ENCODE assay signal across 1 cellular context in genomic region chr4:166726832-166727231, GRCh38.
TF ChIP-seq lines count a peak whose summit lies in the region.

No MANE protein-coding gene starts in this region.

TF ChIP-seq in WTC11, 78 proteins besides CTCF, POLR2A, EP300 and RAD21 (continued from another document):
- TF ChIP-seq ZNF281 (CRISPR knock-in tag; IDR thresholded peaks at IDR 0.05) (no peak), PRRX2 (CRISPR knock-in tag; IDR thresholded peaks at IDR 0.05) (peak; percentile 63; the same call in 1 of the 2 replicates), ETV6 (CRISPR knock-in tag; IDR thresholded peaks at IDR 0.05) (no peak), ZMAT4 (CRISPR knock-in tag; IDR thresholded peaks at IDR 0.05) (peak; percentile 51; the same call in 1 of the 2 replicates), ZBTB43 (CRISPR knock-in tag; IDR thresholded peaks at IDR 0.05) (no peak), NR1H2 (CRISPR knock-in tag; IDR thresholded peaks at IDR 0.05) (no peak)
